Comparison of ENCODE assay signal across 1 cellular context in the genomic region with DNA sequence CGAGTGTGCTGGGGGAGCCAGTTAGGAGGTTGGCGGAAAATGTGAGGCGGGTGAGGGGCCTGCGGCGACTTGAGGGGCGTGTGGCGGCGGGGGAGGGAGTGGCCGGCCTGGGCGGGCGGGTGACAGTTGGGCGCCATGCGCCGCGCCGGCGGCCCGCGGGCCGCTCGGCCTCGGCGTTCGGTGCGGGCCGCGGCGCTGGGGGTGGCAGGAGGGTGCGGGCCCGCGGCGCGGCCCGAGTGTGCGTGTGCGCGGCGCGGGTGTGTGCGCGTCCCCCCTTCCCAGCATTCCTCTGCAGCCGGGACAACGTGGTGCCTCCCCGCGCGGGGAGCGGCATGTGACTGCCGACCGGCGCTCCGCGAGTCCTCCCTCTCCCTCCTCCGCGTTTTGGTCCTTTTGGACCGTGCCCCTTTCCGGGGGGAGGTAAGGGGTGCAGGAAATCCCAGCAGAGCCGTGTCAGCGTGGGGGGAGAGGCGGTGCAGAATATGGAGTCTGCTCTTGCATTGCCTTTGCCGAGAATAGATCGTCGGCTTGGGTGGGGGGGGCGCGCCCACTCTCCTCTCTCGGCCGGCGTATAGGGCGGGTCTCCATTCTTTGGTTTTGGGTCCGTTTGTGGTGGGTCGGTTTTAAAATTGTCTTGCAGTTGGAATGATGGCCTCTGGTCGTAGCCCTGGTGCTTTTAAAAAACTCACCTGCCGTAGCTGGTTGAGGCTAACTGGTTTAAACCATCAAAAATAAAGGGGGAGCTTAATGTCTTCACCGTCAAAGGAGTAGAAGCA.
TF ChIP-seq lines count a peak whose summit lies in the region.

No MANE protein-coding gene starts in this region.

TF ChIP-seq in HepG2, 621 proteins besides CTCF, POLR2A, EP300 and RAD21 (continued from another document):
- no peak for TF ChIP-seq ZMAT3 (CRISPR knock-in tag; conservative IDR thresholded peaks at IDR 0.05)
- peak; percentile 62; the same call in 1 of the 2 replicates for TF ChIP-seq MYC (CRISPR knock-in tag; IDR thresholded peaks at IDR 0.05; ENCODE audit: borderline replicate concordance)
- TF ChIP-seq PAX8 (CRISPR knock-in tag; IDR thresholded peaks at IDR 0.05; ENCODE audit: borderline replicate concordance), result no peak
- TF ChIP-seq MXD4 (CRISPR knock-in tag; IDR thresholded peaks at IDR 0.05), result 0 out of 2 replicates have a peak, but pooled peaks have one; percentile 46
- TF ChIP-seq, protein P1, sequence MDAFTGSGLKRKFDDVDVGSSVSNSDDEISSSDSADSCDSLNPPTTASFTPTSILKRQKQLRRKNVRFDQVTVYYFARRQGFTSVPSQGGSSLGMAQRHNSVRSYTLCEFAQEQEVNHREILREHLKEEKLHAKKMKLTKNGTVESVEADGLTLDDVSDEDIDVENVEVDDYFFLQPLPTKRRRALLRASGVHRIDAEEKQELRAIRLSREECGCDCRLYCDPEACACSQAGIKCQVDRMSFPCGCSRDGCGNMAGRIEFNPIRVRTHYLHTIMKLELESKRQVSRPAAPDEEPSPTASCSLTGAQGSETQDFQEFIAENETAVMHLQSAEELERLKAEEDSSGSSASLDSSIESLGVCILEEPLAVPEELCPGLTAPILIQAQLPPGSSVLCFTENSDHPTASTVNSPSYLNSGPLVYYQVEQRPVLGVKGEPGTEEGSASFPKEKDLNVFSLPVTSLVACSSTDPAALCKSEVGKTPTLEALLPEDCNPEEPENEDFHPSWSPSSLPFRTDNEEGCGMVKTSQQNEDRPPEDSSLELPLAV (CRISPR knock-in tag; conservative IDR thresholded peaks at IDR 0.05; ENCODE audit: low read depth), result no peak
- no peak for TF ChIP-seq CHCHD3 (CRISPR knock-in tag; IDR thresholded peaks at IDR 0.05)
- TF ChIP-seq PHF20 (CRISPR knock-in tag; IDR thresholded peaks at IDR 0.05), result 0 out of 2 replicates have a peak, but pooled peaks have one; percentile 11
- TF ChIP-seq, protein P2, sequence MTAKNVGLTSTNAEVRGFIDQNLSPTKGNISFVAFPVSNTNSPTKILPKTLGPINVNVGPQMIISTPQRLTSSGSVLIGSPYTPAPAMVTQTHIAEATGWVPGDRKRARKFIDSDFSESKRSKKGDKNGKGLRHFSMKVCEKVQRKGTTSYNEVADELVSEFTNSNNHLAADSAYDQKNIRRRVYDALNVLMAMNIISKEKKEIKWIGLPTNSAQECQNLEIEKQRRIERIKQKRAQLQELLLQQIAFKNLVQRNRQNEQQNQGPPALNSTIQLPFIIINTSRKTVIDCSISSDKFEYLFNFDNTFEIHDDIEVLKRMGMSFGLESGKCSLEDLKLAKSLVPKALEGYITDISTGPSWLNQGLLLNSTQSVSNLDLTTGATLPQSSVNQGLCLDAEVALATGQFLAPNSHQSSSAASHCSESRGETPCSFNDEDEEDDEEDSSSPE (CRISPR knock-in tag; IDR thresholded peaks at IDR 0.05), result no peak
- no peak for TF ChIP-seq TRIM24 (CRISPR knock-in tag; IDR thresholded peaks at IDR 0.05)
- TF ChIP-seq, protein P3, sequence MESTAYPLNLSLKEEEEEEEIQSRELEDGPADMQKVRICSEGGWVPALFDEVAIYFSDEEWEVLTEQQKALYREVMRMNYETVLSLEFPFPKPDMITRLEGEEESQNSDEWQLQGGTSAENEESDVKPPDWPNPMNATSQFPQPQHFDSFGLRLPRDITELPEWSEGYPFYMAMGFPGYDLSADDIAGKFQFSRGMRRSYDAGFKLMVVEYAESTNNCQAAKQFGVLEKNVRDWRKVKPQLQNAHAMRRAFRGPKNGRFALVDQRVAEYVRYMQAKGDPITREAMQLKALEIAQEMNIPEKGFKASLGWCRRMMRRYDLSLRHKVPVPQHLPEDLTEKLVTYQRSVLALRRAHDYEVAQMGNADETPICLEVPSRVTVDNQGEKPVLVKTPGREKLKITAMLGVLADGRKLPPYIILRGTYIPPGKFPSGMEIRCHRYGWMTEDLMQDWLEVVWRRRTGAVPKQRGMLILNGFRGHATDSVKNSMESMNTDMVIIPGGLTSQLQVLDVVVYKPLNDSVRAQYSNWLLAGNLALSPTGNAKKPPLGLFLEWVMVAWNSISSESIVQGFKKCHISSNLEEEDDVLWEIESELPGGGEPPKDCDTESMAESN (CRISPR knock-in tag; conservative IDR thresholded peaks at IDR 0.05), result 0 out of 2 replicates have a peak, but pooled peaks have one; percentile 45
- TF ChIP-seq ATF7 (IDR thresholded peaks at IDR 0.05), result no peak
- TF ChIP-seq ATF7 (CRISPR knock-in tag; IDR thresholded peaks at IDR 0.05), result no peak
- no peak for TF ChIP-seq BORCS8-MEF2B (CRISPR knock-in tag; IDR thresholded peaks at IDR 0.05)
- TF ChIP-seq SOX6 (IDR thresholded peaks at IDR 0.05), result no peak
- no peak for TF ChIP-seq SOX6 (CRISPR knock-in tag; IDR thresholded peaks at IDR 0.05)
- TF ChIP-seq ZNF547 (CRISPR knock-in tag; IDR thresholded peaks at IDR 0.05), result no peak
- peak; percentile 68; the same call in 1 of the 2 replicates for TF ChIP-seq ZNF143 (CRISPR knock-in tag; IDR thresholded peaks at IDR 0.05)
- TF ChIP-seq, protein P4, sequence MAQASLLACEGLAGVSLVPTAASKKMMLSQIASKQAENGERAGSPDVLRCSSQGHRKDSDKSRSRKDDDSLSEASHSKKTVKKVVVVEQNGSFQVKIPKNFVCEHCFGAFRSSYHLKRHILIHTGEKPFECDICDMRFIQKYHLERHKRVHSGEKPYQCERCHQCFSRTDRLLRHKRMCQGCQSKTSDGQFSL (CRISPR knock-in tag; IDR thresholded peaks at IDR 0.05), result peak; percentile 80; the same call in 1 of the 2 replicates
- peak; percentile 49 for TF ChIP-seq AGO2 (optimal IDR thresholded peaks at IDR 0.05; ENCODE audit: low read depth, low read length)
- TF ChIP-seq TCF7 (IDR thresholded peaks at IDR 0.05; ENCODE audit: low read depth), result no peak
- TF ChIP-seq, protein P5, sequence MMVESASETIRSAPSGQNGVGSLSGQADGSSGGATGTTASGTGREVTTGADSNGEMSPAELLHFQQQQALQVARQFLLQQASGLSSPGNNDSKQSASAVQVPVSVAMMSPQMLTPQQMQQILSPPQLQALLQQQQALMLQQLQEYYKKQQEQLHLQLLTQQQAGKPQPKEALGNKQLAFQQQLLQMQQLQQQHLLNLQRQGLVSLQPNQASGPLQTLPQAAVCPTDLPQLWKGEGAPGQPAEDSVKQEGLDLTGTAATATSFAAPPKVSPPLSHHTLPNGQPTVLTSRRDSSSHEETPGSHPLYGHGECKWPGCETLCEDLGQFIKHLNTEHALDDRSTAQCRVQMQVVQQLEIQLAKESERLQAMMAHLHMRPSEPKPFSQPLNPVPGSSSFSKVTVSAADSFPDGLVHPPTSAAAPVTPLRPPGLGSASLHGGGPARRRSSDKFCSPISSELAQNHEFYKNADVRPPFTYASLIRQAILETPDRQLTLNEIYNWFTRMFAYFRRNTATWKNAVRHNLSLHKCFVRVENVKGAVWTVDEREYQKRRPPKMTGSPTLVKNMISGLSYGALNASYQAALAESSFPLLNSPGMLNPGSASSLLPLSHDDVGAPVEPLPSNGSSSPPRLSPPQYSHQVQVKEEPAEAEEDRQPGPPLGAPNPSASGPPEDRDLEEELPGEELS (CRISPR knock-in tag; IDR thresholded peaks at IDR 0.05), result no peak
- TF ChIP-seq ASH2L (IDR thresholded peaks at IDR 0.05; ENCODE audit: insufficient read length, low read depth, low read length), result peak; percentile 19
- TF ChIP-seq PITX1 (CRISPR knock-in tag; IDR thresholded peaks at IDR 0.05), result no peak
- no peak for TF ChIP-seq ZFX (CRISPR knock-in tag; IDR thresholded peaks at IDR 0.05; ENCODE audit: low read depth)
- TF ChIP-seq, protein P6, sequence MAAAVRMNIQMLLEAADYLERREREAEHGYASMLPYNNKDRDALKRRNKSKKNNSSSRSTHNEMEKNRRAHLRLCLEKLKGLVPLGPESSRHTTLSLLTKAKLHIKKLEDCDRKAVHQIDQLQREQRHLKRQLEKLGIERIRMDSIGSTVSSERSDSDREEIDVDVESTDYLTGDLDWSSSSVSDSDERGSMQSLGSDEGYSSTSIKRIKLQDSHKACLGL (CRISPR knock-in tag; IDR thresholded peaks at IDR 0.05), result peak; percentile 62; the same call in 1 of the 2 replicates
- no peak for TF ChIP-seq SMC3 (IDR thresholded peaks at IDR 0.05; ENCODE audit: low read length)
- TF ChIP-seq ZNF234 (CRISPR knock-in tag; conservative IDR thresholded peaks at IDR 0.05), result no peak
- no peak for TF ChIP-seq KLF11 (CRISPR knock-in tag; IDR thresholded peaks at IDR 0.05)
- peak; percentile 41; the same call in 1 of the 2 replicates for TF ChIP-seq HDAC1 (CRISPR knock-in tag; IDR thresholded peaks at IDR 0.05)
- TF ChIP-seq, protein P7, sequence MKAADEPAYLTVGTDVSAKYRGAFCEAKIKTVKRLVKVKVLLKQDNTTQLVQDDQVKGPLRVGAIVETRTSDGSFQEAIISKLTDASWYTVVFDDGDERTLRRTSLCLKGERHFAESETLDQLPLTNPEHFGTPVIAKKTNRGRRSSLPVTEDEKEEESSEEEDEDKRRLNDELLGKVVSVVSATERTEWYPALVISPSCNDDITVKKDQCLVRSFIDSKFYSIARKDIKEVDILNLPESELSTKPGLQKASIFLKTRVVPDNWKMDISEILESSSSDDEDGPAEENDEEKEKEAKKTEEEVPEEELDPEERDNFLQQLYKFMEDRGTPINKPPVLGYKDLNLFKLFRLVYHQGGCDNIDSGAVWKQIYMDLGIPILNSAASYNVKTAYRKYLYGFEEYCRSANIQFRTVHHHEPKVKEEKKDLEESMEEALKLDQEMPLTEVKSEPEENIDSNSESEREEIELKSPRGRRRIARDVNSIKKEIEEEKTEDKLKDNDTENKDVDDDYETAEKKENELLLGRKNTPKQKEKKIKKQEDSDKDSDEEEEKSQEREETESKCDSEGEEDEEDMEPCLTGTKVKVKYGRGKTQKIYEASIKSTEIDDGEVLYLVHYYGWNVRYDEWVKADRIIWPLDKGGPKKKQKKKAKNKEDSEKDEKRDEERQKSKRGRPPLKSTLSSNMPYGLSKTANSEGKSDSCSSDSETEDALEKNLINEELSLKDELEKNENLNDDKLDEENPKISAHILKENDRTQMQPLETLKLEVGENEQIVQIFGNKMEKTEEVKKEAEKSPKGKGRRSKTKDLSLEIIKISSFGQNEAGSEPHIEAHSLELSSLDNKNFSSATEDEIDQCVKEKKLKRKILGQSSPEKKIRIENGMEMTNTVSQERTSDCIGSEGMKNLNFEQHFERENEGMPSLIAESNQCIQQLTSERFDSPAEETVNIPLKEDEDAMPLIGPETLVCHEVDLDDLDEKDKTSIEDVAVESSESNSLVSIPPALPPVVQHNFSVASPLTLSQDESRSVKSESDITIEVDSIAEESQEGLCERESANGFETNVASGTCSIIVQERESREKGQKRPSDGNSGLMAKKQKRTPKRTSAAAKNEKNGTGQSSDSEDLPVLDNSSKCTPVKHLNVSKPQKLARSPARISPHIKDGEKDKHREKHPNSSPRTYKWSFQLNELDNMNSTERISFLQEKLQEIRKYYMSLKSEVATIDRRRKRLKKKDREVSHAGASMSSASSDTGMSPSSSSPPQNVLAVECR (CRISPR knock-in tag; IDR thresholded peaks at IDR 0.05; ENCODE audit: borderline replicate concordance), result peak; percentile 13; the same call in 1 of the 2 replicates
- TF ChIP-seq, protein P8, sequence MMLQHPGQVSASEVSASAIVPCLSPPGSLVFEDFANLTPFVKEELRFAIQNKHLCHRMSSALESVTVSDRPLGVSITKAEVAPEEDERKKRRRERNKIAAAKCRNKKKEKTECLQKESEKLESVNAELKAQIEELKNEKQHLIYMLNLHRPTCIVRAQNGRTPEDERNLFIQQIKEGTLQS (CRISPR knock-in tag; IDR thresholded peaks at IDR 0.05), result no peak
- TF ChIP-seq GABPB1 (CRISPR knock-in tag; IDR thresholded peaks at IDR 0.05), result peak; percentile 26; the same call in 1 of the 2 replicates
- 0 out of 2 replicates have a peak, but pooled peaks have one; percentile 47 for TF ChIP-seq PCBP1 (IDR thresholded peaks at IDR 0.05; ENCODE audit: borderline replicate concordance, low read depth, low read length)
- TF ChIP-seq BHLHE40 (IDR thresholded peaks at IDR 0.05; ENCODE audit: low read length), result 0 out of 2 replicates have a peak, but pooled peaks have one; percentile 25
- no peak for TF ChIP-seq CEBPB (IDR thresholded peaks at IDR 0.05; ENCODE audit: borderline replicate concordance, low read depth, low read length)
- TF ChIP-seq, protein P9, sequence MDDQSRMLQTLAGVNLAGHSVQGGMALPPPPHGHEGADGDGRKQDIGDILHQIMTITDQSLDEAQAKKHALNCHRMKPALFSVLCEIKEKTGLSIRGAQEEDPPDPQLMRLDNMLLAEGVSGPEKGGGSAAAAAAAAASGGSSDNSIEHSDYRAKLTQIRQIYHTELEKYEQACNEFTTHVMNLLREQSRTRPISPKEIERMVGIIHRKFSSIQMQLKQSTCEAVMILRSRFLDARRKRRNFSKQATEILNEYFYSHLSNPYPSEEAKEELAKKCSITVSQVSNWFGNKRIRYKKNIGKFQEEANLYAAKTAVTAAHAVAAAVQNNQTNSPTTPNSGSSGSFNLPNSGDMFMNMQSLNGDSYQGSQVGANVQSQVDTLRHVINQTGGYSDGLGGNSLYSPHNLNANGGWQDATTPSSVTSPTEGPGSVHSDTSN (CRISPR knock-in tag; IDR thresholded peaks at IDR 0.05; ENCODE audit: borderline replicate concordance), result no peak
- no peak for TF ChIP-seq ZFY (CRISPR knock-in tag; IDR thresholded peaks at IDR 0.05)
- TF ChIP-seq RFXAP (CRISPR knock-in tag; IDR thresholded peaks at IDR 0.05; ENCODE audit: borderline replicate concordance), result no peak
